In the genomic region with DNA sequence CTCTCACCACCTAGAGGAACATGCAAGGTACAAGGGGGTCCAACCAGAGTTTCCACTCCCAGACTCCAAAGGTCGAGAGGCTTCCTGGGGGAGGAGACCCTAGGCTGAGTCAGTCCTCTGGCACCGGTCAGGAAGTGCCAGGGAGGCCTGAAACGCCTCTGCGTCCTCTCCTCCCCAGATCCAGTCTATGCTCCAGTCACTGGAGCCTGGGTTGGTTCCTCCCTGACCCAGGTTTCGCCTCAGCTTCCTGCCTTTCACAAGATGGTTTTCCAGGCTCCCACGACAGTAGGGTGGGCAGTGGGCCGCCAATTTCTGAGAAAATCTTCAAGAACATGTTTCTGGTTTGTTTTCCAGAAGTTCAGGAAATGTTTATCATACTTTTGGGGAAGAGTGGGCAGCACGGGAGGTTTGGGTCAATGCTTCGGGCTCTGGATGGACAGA, we compare ENCODE assay signal across 11 cellular contexts. TPM values are rescaled to one million over a fixed set of nuclear protein-coding genes. Genes with fewer than 3 reads are reported as not detected.
A peak's percentile ranks its signal among the peaks of the same experiment; 100 is the strongest.
DNase-seq lines count a peak whose midpoint lies in the region; ATAC-seq and TF ChIP-seq lines count a peak whose summit lies in the region.
"Had no signal": no experiment of that assay in that cellular context is flagged by ENCODE, and none has a peak within 500 bp of the region (broad histone marks: within the 10 kb centered on the region; RNA-seq: fewer than 3 reads in every experiment).

No MANE protein-coding gene starts in this region.

- intact Hi-C loops in activated T-helper 1 cell treated with anti-CD3 and anti-CD28 coated beads, Interleukin-12 subunit alpha, Interleukin-12 subunit beta, Interleukin-2, Interleukin-4 antibody, amounts not matched to agents 30 ng/mL and 10 ng/mL and 1 ng/mL, durations not matched to agents 14 hours and 24 hours and 36 hours (cut with micrococcal nuclease): loop anchor here (1.0 to 5.0 kb wide), 5 partner anchors 9 to 315 kb away; no protein-coding TSS in a partner anchor

- no peaks in the 10 kb centered on the region for H4K20me1 ChIP-seq in GM23248 (ENCODE audit: insufficient read depth)

- H3K4me1 Mint-ChIP-seq in activated T-helper 1 cell treated with anti-CD3 and anti-CD28 coated beads, Interleukin-12 subunit alpha, Interleukin-12 subunit beta, Interleukin-2, Interleukin-4 antibody, amounts not matched to agents 30 ng/mL and 10 ng/mL and 1 ng/mL, durations not matched to agents 14 hours and 24 hours and 36 hours (ENCODE audit: low read depth): peaks cover 81% of the 10 kb centered on the region

- H3K36me3 Mint-ChIP-seq in activated T-helper 1 cell treated with anti-CD3 and anti-CD28 coated beads, Interleukin-12 subunit alpha, Interleukin-12 subunit beta, Interleukin-2, Interleukin-4 antibody, amounts not matched to agents 30 ng/mL and 10 ng/mL and 1 ng/mL, durations not matched to agents 14 hours and 24 hours and 36 hours (ENCODE audit: low read depth): peaks cover 26% of the 10 kb centered on the region
- H3K36me3 Mint-ChIP-seq: CD4-positive, CD25-positive, alpha-beta regulatory T cell had no signal

- peak overlapping the region; percentile 84 for H3K27ac ChIP-seq in ACC112 (ENCODE audit: low read depth, low read length)
- peak overlapping the region; percentile 75 for H3K27ac ChIP-seq in GM23248
- H3K27ac ChIP-seq in upper lobe of left lung: no peak overlapping the region

- no peaks in the 10 kb centered on the region for H3K27me3 Mint-ChIP-seq in activated T-helper 1 cell treated with anti-CD3 and anti-CD28 coated beads, Interleukin-12 subunit alpha, Interleukin-12 subunit beta, Interleukin-2, Interleukin-4 antibody, amounts not matched to agents 30 ng/mL and 10 ng/mL and 1 ng/mL, durations not matched to agents 14 hours and 24 hours and 36 hours (ENCODE audit: insufficient read depth)

- H2AFZ ChIP-seq in ACC112 (ENCODE audit: low read length, unreplicated experiment): peak overlapping the region; percentile 7
- H2AFZ ChIP-seq in GM23248: no peak overlapping the region

- no peak for TF ChIP-seq EP300 in upper lobe of left lung (IDR thresholded peaks at IDR 0.05)

- 40 to 44% methylated on average over 9 of the region's 9 CpGs for WGBS in GM23248 (ENCODE audit: low coverage in 1 of 2, low lambda C conversion rate in 2 of 2, missing lambda C conversion rate in 2 of 2), 2 experiments
- WGBS in upper lobe of left lung, 2 donors: 72 to 78% methylated on average over 6 to 9 of the region's 9 CpGs

- peak overlapping the region; percentile 23 for H3K4me2 ChIP-seq in GM23248 (ENCODE audit: unreplicated experiment)

- no peaks in the 10 kb centered on the region for H3K9me3 Mint-ChIP-seq in activated T-helper 1 cell treated with anti-CD3 and anti-CD28 coated beads, Interleukin-12 subunit alpha, Interleukin-12 subunit beta, Interleukin-2, Interleukin-4 antibody, amounts not matched to agents 30 ng/mL and 10 ng/mL and 1 ng/mL, durations not matched to agents 14 hours and 24 hours and 36 hours
- H3K9me3 Mint-ChIP-seq: CD4-positive, CD25-positive, alpha-beta regulatory T cell; immature natural killer cell had no signal

- H3K4me3 Mint-ChIP-seq in activated T-helper 1 cell treated with anti-CD3 and anti-CD28 coated beads, Interleukin-12 subunit alpha, Interleukin-12 subunit beta, Interleukin-2, Interleukin-4 antibody, amounts not matched to agents 30 ng/mL and 10 ng/mL and 1 ng/mL, durations not matched to agents 14 hours and 24 hours and 36 hours: peak overlapping the region; percentile 40
- H3K4me3 Mint-ChIP-seq: CD4-positive, CD25-positive, alpha-beta regulatory T cell had no signal

- H3K79me2 ChIP-seq in ACC112 (ENCODE audit: control insufficient read depth, insufficient read depth, low read length, unreplicated experiment): no peaks in the 10 kb centered on the region
- H3K79me2 ChIP-seq in GM23248 (ENCODE audit: insufficient read depth): no peaks in the 10 kb centered on the region

- in situ Hi-C loops in GM23248 (cut with MboI): no loop called here

- H3K36me3 ChIP-seq in ACC112 (ENCODE audit: insufficient read depth, low read length): no peaks in the 10 kb centered on the region
- no peaks in the 10 kb centered on the region for H3K36me3 ChIP-seq in GM23248 (ENCODE audit: low read depth)
- H3K36me3 ChIP-seq in upper lobe of left lung: no peaks in the 10 kb centered on the region

- no peaks in the 10 kb centered on the region for H3K9me2 ChIP-seq in GM23248 (ENCODE audit: insufficient read depth)

- H3K27me3 ChIP-seq in ACC112 (ENCODE audit: insufficient read depth, low read length) (no peaks in the 10 kb centered on the region), GM23248 (replicated peaks; ENCODE audit: insufficient read depth) (no peaks in the 10 kb centered on the region), upper lobe of left lung (no peaks in the 10 kb centered on the region)

- peak overlapping the region; percentile 76 for H3K27ac Mint-ChIP-seq in activated T-helper 1 cell treated with anti-CD3 and anti-CD28 coated beads, Interleukin-12 subunit alpha, Interleukin-12 subunit beta, Interleukin-2, Interleukin-4 antibody, amounts not matched to agents 30 ng/mL and 10 ng/mL and 1 ng/mL, durations not matched to agents 14 hours and 24 hours and 36 hours

- no peak for ATAC-seq in GM21515 (IDR thresholded peaks at IDR 0.05; ENCODE audit: unreplicated experiment)
- no peak for ATAC-seq in GM18907 (IDR thresholded peaks at IDR 0.05; ENCODE audit: unreplicated experiment)
- ATAC-seq in upper lobe of left lung (ENCODE audit: low FRiP score in 2 of 2): no peak

- no peak for TF ChIP-seq CTCF in upper lobe of left lung (IDR thresholded peaks at IDR 0.05)

- H3K9me3 ChIP-seq in GM23248 (ENCODE audit: low read depth): no peaks in the 10 kb centered on the region
- H3K9me3 ChIP-seq in upper lobe of left lung: no peaks in the 10 kb centered on the region

- H3K9ac ChIP-seq in GM23248: peak overlapping the region; percentile 38

- peaks cover 64% of the 10 kb centered on the region for H3F3A ChIP-seq in GM23248 (ENCODE audit: insufficient read depth)

- H3K4me3 ChIP-seq in ACC112 (ENCODE audit: low read depth, low read length) (no peak overlapping the region), GM23248 (no peak overlapping the region), upper lobe of left lung (no peak overlapping the region)

- peak; percentile 59 for DNase-seq in GM23248
- DNase-seq in activated T-helper 1 cell treated with anti-CD3 and anti-CD28 coated beads, Interleukin-12 subunit alpha, Interleukin-12 subunit beta, Interleukin-2, Interleukin-4 antibody, amounts not matched to agents 30 ng/mL and 10 ng/mL and 1 ng/mL, durations not matched to agents 14 hours and 24 hours and 36 hours (ENCODE audit: low spot score): no peak
- peak; percentile 68 for DNase-seq in iris pigment epithelial cell (ENCODE audit: low read depth)
- DNase-seq in NCI-H146 (lab: John Stamatoyannopoulos, UW): no peak
- DNase-seq in upper lobe of left lung: no peak
- DNase-seq: CD4-positive, CD25-positive, alpha-beta regulatory T cell; immature natural killer cell; NCI-H2081 treated with DMSO at 0.1 percent for 48 hours had no signal

- peaks cover 62% of the 10 kb centered on the region for H3K4me1 ChIP-seq in ACC112 (ENCODE audit: control insufficient read depth, insufficient read depth, low read length, unreplicated experiment)
- H3K4me1 ChIP-seq in GM23248 (ENCODE audit: insufficient read depth): peaks cover 65% of the 10 kb centered on the region
- peaks cover 3 to 20% (median 18%) of the 10 kb centered on the region in 4 donors for H3K4me1 ChIP-seq in upper lobe of left lung

- no peak for TF ChIP-seq POLR2A in upper lobe of left lung (IDR thresholded peaks at IDR 0.05)

RNA-seq across cellular contexts. Expression of a gene that starts 30.0 kb away (rescaled TPM):
- 17.8 and 18.0 TPM in 2 replicates for total RNA-seq in GM23248 (2014; rRNA removed; shearing (Covaris generic))
- polyA plus RNA-seq in GM23248 (2016; fragmentation: Nextera tagmentation; extraction: Ambion mirVana): 5.8 and 13.3 TPM in 2 replicates
- 140 and 141 TPM in 2 replicates for total RNA-seq in activated T-helper 1 cell treated with anti-CD3 and anti-CD28 coated beads, Interleukin-12 subunit alpha, Interleukin-12 subunit beta, Interleukin-2, Interleukin-4 antibody, amounts not matched to agents 30 ng/mL and 10 ng/mL and 1 ng/mL, durations not matched to agents 14 hours and 24 hours and 36 hours
- total RNA-seq in upper lobe of left lung: 10 to 100 TPM in 3 of 6 donors, 1 to 10 TPM in 3; 1.0 to 19.3 (median 10.0) TPM

RNA-seq across cellular contexts. Expression of a gene that starts 39.7 kb away (rescaled TPM):
- total RNA-seq in GM23248 (2014; rRNA removed; shearing (Covaris generic)): 14.4 and 17.8 TPM in 2 replicates
- polyA plus RNA-seq in GM23248 (2016; fragmentation: Nextera tagmentation; extraction: Ambion mirVana): 57.7 and 60.5 TPM in 2 replicates
- total RNA-seq in activated T-helper 1 cell treated with anti-CD3 and anti-CD28 coated beads, Interleukin-12 subunit alpha, Interleukin-12 subunit beta, Interleukin-2, Interleukin-4 antibody, amounts not matched to agents 30 ng/mL and 10 ng/mL and 1 ng/mL, durations not matched to agents 14 hours and 24 hours and 36 hours: 74.5 and 77.9 TPM in 2 replicates
- 10 to 100 TPM; 13.7 to 45.9 (median 23.0) TPM for total RNA-seq in upper lobe of left lung

Comparison
In these comparisons a context has a peak if more than half of its experiments do, and no peak if none do; other contexts are left out.
1. H3K27ac ChIP-seq: peak in ACC112 (single experiment) and GM23248 (single experiment); none in upper lobe of left lung (0 of 4).
2. DNase-seq: peak in GM23248 (single experiment) and iris pigment epithelial cell (single experiment); none in activated T-helper 1 cell treated with anti-CD3 and anti-CD28 coated beads, Interleukin-12 subunit alpha, Interleukin-12 subunit beta, Interleukin-2, Interleukin-4 antibody, amounts not matched to agents 30 ng/mL and 10 ng/mL and 1 ng/mL, durations not matched to agents 14 hours and 24 hours and 36 hours (single experiment), NCI-H146 (single experiment) and upper lobe of left lung (0 of 2).